ENCODE assay signal across 32 cellular contexts in the genomic region with DNA sequence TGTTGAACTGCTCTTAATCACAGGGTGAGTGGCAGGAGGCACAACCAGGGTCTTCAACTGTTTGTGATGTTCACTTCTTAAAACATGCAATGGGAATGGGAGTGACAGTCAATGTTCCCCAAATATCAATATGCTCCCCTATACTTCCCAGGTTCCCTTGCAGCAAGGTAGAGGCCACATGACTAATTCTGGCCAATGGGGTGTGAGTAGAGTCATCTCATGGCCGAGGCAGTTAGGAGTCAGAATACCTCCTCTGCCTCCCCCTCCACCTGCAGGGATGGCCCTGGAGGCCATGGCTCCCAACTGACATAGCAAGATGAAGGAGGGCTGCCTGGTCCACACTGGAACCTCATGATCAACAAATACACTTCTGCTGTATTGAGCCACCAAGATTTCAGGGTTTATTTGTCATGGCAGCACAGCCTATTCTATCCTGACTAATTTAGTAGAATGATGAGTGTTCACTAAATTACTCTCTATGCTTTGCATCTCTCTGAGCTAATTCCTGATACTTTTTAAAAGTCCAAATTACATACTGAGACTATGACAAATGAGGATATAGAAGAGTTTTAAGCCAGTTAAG. TPM values are rescaled to one million over a fixed set of nuclear protein-coding genes. Genes with fewer than 3 reads are reported as not detected.
DNase-seq lines count a peak whose midpoint lies in the region; ATAC-seq, FAIRE-seq and TF ChIP-seq lines count a peak whose summit lies in the region.
"Had no signal": no experiment of that assay in that cellular context is flagged by ENCODE, and none has a peak within 500 bp of the region (broad histone marks: within the 10 kb centered on the region; RNA-seq: fewer than 3 reads in every experiment).

No MANE protein-coding gene starts in this region.

- H3K27me3 Mint-ChIP-seq in WTC11 (ENCODE audit: low read depth) (no peaks in the 10 kb centered on the region), progenitor cell of endocrine pancreas (no peaks in the 10 kb centered on the region)
- H3K27me3 Mint-ChIP-seq: CD4-positive, alpha-beta memory T cell; CD4-positive, CD25-positive, alpha-beta regulatory T cell had no signal

- H3K9me3 Mint-ChIP-seq in WTC11 (peaks cover 6% of the 10 kb centered on the region), progenitor cell of endocrine pancreas (ENCODE audit: low read depth) (no peaks in the 10 kb centered on the region)
- H3K9me3 Mint-ChIP-seq: CD4-positive, alpha-beta memory T cell; CD4-positive, CD25-positive, alpha-beta regulatory T cell; CD8-positive, alpha-beta memory T cell had no signal

- no peak overlapping the region for H3K9ac ChIP-seq in HepG2 (ENCODE audit: insufficient read depth, low read depth, low read length)
- H3K9ac ChIP-seq: BLaER1 had no signal

- 100% methylated on average over 1 of the region's 1 CpG for WGBS in HepG2 (ENCODE audit: low lambda C conversion rate)
- no CpG with 5 or more reads among the region's 1 CpG for WGBS in right lobe of liver (ENCODE audit: insufficient coverage, low coverage, low lambda C conversion rate, missing lambda C conversion rate)

- TF ChIP-seq EP300 in HepG2 (IDR thresholded peaks at IDR 0.05; ENCODE audit: low read depth in 2 of 2, low read length in 2 of 2) (no peak), HepG2 (CRISPR knock-in tag; IDR thresholded peaks at IDR 0.05; ENCODE audit: borderline replicate concordance) (no peak), Ishikawa (IDR thresholded peaks at IDR 0.05; ENCODE audit: borderline replicate concordance) (no peak)

- FAIRE-seq in HepG2 (lab: Jason Lieb, UNC) = no peak
- FAIRE-seq: A204.1, GM12878, GM12892, GM18507 had no signal

- POLR2A ChIA-PET in HepG2 (lab: Yijun Ruan, JAX) = no interaction called here
- POLR2A ChIA-PET in WTC11 (lab: Charles Lee) = no interaction called here

- DNase-seq in HepG2 (ENCODE audit: low spot score) (no peak), right lobe of liver (no peak), WTC11 (ENCODE audit: low spot score) (no peak), progenitor cell of endocrine pancreas (ENCODE audit: low spot score, unreplicated experiment) (no peak), NCI-H128 (lab: John Stamatoyannopoulos, UW; ENCODE audit: unreplicated experiment) (no peak), dedifferentiated amniotic fluid mesenchymal stem cell (ENCODE audit: extremely low spot score) (no peak)
- DNase-seq: 8988T; ACHN; BE2C; C1 segment of cervical spinal cord; CD4-positive, alpha-beta memory T cell; CD4-positive, CD25-positive, alpha-beta regulatory T cell; CD8-positive, alpha-beta memory T cell; COR-L47; DMS 273 treated with DMSO at 0.1 percent for 48 hours; DMS153; DMS53; DMS79; DND-41; EL; GDM1 had no signal

- no peak overlapping the region for H3K27ac Mint-ChIP-seq in WTC11
- H3K27ac Mint-ChIP-seq in progenitor cell of endocrine pancreas = peak overlapping the region; percentile 7
- H3K27ac Mint-ChIP-seq: CD8-positive, alpha-beta memory T cell had no signal

- H3K4me3 ChIP-seq in HepG2 (replicated peaks in 1 of 3; ENCODE audit: insufficient read depth in 1 of 3, low read depth in 2 of 3, low read length in 3 of 3) (no peak overlapping the region), right lobe of liver (no peak overlapping the region)
- H3K4me3 ChIP-seq: BLaER1, GM12878 had no signal

- intact Hi-C loops in HepG2 (cut with micrococcal nuclease; ENCODE audit: unreplicated experiment) = no loop called here
- intact Hi-C loops in right lobe of liver (cut with DNase I) = no loop called here

- no peak overlapping the region for H2AFZ ChIP-seq in HepG2 (ENCODE audit: low read length)

- no peak overlapping the region for H3K4me3 Mint-ChIP-seq in WTC11
- no peak overlapping the region for H3K4me3 Mint-ChIP-seq in progenitor cell of endocrine pancreas (ENCODE audit: low read depth)
- H3K4me3 Mint-ChIP-seq: CD14-positive monocyte; CD4-positive, alpha-beta memory T cell; CD4-positive, CD25-positive, alpha-beta regulatory T cell; CD8-positive, alpha-beta memory T cell had no signal

- H4K20me1 ChIP-seq in HepG2 (ENCODE audit: insufficient read depth, low read length) = no peaks in the 10 kb centered on the region

- ATAC-seq in HepG2 (no peak), right lobe of liver (no peak), WTC11 (no peak)
- ATAC-seq: GM12878 had no signal

- no peak overlapping the region for H3K4me2 ChIP-seq in HepG2 (ENCODE audit: low read depth, low read length)
- H3K4me2 ChIP-seq: BLaER1 had no signal

- H3K36me3 Mint-ChIP-seq in WTC11 (peaks cover 47% of the 10 kb centered on the region), progenitor cell of endocrine pancreas (ENCODE audit: insufficient read depth) (peaks cover 16% of the 10 kb centered on the region)

- H3K27me3 ChIP-seq in HepG2 (ENCODE audit: control insufficient read depth in 1 of 2, insufficient read depth in 2 of 2, low read length in 2 of 2) = no peaks in the 10 kb centered on the region
- H3K27me3 ChIP-seq in right lobe of liver = no peaks in the 10 kb centered on the region
- H3K27me3 ChIP-seq: BE2C, BLaER1 had no signal

- H3K36me3 ChIP-seq in HepG2 (replicated peaks in 1 of 2; ENCODE audit: control insufficient read depth in 1 of 2, insufficient read depth in 2 of 2, low read length in 2 of 2) = peaks cover 17 to 48% of the 10 kb centered on the region in 2 experiments
- peaks cover 0 to 56% (median 20%) of the 10 kb centered on the region in 4 donors for H3K36me3 ChIP-seq in right lobe of liver

- BruUV-seq in HepG2 (replicated peaks; lab: Mats Ljungman, UMichigan) = no TSS peak

- CTCF ChIA-PET in HepG2 (lab: Yijun Ruan, JAX; ENCODE audit: low intra/inter-chr PET ratio, low total read pairs) (no interaction called here), WTC11 (lab: Charles Lee) (no interaction called here)

- no peaks in the 10 kb centered on the region for H3K4me1 Mint-ChIP-seq in WTC11
- H3K4me1 Mint-ChIP-seq in progenitor cell of endocrine pancreas (ENCODE audit: low read depth) = no peaks in the 10 kb centered on the region
- H3K4me1 Mint-ChIP-seq: CD14-positive monocyte had no signal

- H3K27ac ChIP-seq in HepG2 (ENCODE audit: extremely low read length, insufficient read depth, low read length) = no peak overlapping the region
- no peak overlapping the region for H3K27ac ChIP-seq in right lobe of liver
- H3K27ac ChIP-seq: BLaER1 had no signal

- TF ChIP-seq RAD21 in HepG2 (CRISPR knock-in tag; IDR thresholded peaks at IDR 0.05) (no peak), Ishikawa (IDR thresholded peaks at IDR 0.05; ENCODE audit: low read depth) (no peak)

- TF ChIP-seq POLR2A in HepG2 (IDR thresholded peaks at IDR 0.05; ENCODE audit: insufficient read depth in 1 of 2, low read depth in 2 of 2, low read length in 2 of 2) = no peak
- no peak for TF ChIP-seq POLR2A in right lobe of liver (IDR thresholded peaks at IDR 0.05)

- H3K79me2 ChIP-seq in HepG2 (ENCODE audit: insufficient read depth, low read length) = no peaks in the 10 kb centered on the region

- H3K4me1 ChIP-seq in HepG2 (ENCODE audit: insufficient read depth, low read length) = peaks cover 17% of the 10 kb centered on the region
- peaks cover 0 to 6% (median 2%) of the 10 kb centered on the region in 4 donors for H3K4me1 ChIP-seq in right lobe of liver
- H3K4me1 ChIP-seq: BE2C, BLaER1 had no signal

- H3K9me3 ChIP-seq in HepG2 (ENCODE audit: low read length) (no peaks in the 10 kb centered on the region), right lobe of liver (no peaks in the 10 kb centered on the region)
- H3K9me3 ChIP-seq: BE2C, BLaER1 had no signal

- no peak for TF ChIP-seq CTCF in HepG2 (CRISPR knock-in tag; IDR thresholded peaks at IDR 0.05)
- TF ChIP-seq CTCF in right lobe of liver (IDR thresholded peaks at IDR 0.05) = no peak
- no peak for TF ChIP-seq CTCF in WTC11 (IDR thresholded peaks at IDR 0.05)
- no peak for TF ChIP-seq CTCF in progenitor cell of endocrine pancreas (IDR thresholded peaks at IDR 0.05; ENCODE audit: unreplicated experiment)

- in situ Hi-C loops in HepG2 (cut with HindIII; ENCODE audit: extremely low pct_ligation_motif_present, low pct_unique_long_range_greater_than_20kb) = no loop called here

RNA-seq across cellular contexts. Expression of gene VRK3, which starts 8.9 kb away (rescaled TPM):
- total RNA-seq in HepG2 (2016; rRNA removed; fragmentation: Illumina TruSeq; extraction: Trizol) (25.6 and 28.3 TPM in 2 replicates), right lobe of liver (10 to 100 TPM; 29.6 to 44.2 (median 33.0) TPM), WTC11 (2021) (33.4 to 39.2 TPM (median 39.1 TPM) in 3 replicates), progenitor cell of endocrine pancreas (45.4 and 53.4 TPM in 2 replicates)
- total RNA-seq in HepG2 (2016; cell fraction: cytosol; rRNA removed; fragmentation: Illumina TruSeq; extraction: Trizol; ENCODE audit: low read depth) = 10.4 and 11.6 TPM in 2 replicates
- 22.9 and 27.1 TPM in 2 replicates for total RNA-seq in HepG2 (2016; cell fraction: insoluble cytoplasmic fraction; rRNA removed; fragmentation: Illumina TruSeq; extraction: Trizol)
- total RNA-seq in HepG2 (2016; cell fraction: membrane; rRNA removed; fragmentation: Illumina TruSeq; extraction: Trizol) = 18.0 and 21.0 TPM in 2 replicates
- 20.3 and 23.2 TPM in 2 replicates for total RNA-seq in HepG2 (2016; cell fraction: nucleus; rRNA removed; fragmentation: Illumina TruSeq; extraction: Trizol)
- polyA plus RNA-seq in HepG2 (2011; rRNA removed) = 16.8 and 23.8 TPM in 2 replicates
- 12.1 and 17.8 TPM in 2 replicates for polyA plus RNA-seq in HepG2 (2011; cell fraction: cytosol; rRNA removed)
- 31.8 and 34.6 TPM in 2 replicates for polyA plus RNA-seq in HepG2 (2011; cell fraction: nucleus; rRNA removed)
- 21.1 and 21.2 TPM in 2 replicates for polyA plus RNA-seq in HepG2 (2012)
- 11.8 and 13.6 TPM in 2 replicates for polyA plus RNA-seq in HepG2 (2016; cell fraction: cytosol; fragmentation: Illumina TruSeq; extraction: Trizol; ENCODE audit: low read depth)
- 33.2 and 33.9 TPM in 2 replicates for polyA plus RNA-seq in HepG2 (2016; cell fraction: insoluble cytoplasmic fraction; fragmentation: Illumina TruSeq; extraction: Trizol; ENCODE audit: low read depth)
- polyA plus RNA-seq in HepG2 (2016; cell fraction: membrane; fragmentation: Illumina TruSeq; extraction: Trizol; ENCODE audit: low read depth) = 15.6 and 18.4 TPM in 2 replicates
- polyA plus RNA-seq in HepG2 (2016; cell fraction: nucleus; fragmentation: Illumina TruSeq; extraction: Trizol; ENCODE audit: insufficient read depth, low read depth) = 26.8 and 29.2 TPM in 2 replicates
- 15.7 and 37.7 TPM in 2 replicates for polyA minus RNA-seq in HepG2 (2011; rRNA and poly(A)+ RNA removed; ENCODE audit: low replicate concordance)
- polyA minus RNA-seq in HepG2 (2011; cell fraction: cytosol; rRNA and poly(A)+ RNA removed) = 4.7 and 10.4 TPM in 2 replicates
- 25.6 and 30.6 TPM in 2 replicates for polyA minus RNA-seq in HepG2 (2011; cell fraction: nucleus; rRNA and poly(A)+ RNA removed)

RNA-seq across cellular contexts. Expression of gene ZNF473, which starts 9.5 kb away (rescaled TPM):
- total RNA-seq in HepG2 (2016; rRNA removed; fragmentation: Illumina TruSeq; extraction: Trizol) = 11.9 and 13.9 TPM in 2 replicates
- total RNA-seq in HepG2 (2016; cell fraction: cytosol; rRNA removed; fragmentation: Illumina TruSeq; extraction: Trizol; ENCODE audit: low read depth) = 5.7 and 5.9 TPM in 2 replicates
- total RNA-seq in HepG2 (2016; cell fraction: insoluble cytoplasmic fraction; rRNA removed; fragmentation: Illumina TruSeq; extraction: Trizol) = 12.2 and 15.6 TPM in 2 replicates
- total RNA-seq in HepG2 (2016; cell fraction: membrane; rRNA removed; fragmentation: Illumina TruSeq; extraction: Trizol) = 14.1 and 14.5 TPM in 2 replicates
- total RNA-seq in HepG2 (2016; cell fraction: nucleus; rRNA removed; fragmentation: Illumina TruSeq; extraction: Trizol) = 10.8 and 11.0 TPM in 2 replicates
- 5.8 and 5.9 TPM in 2 replicates for polyA plus RNA-seq in HepG2 (2011; rRNA removed)
- 4.4 and 5.0 TPM in 2 replicates for polyA plus RNA-seq in HepG2 (2011; cell fraction: cytosol; rRNA removed)
- polyA plus RNA-seq in HepG2 (2011; cell fraction: nucleus; rRNA removed) = 8.9 and 10.0 TPM in 2 replicates
- 4.4 and 4.7 TPM in 2 replicates for polyA plus RNA-seq in HepG2 (2012)
- polyA plus RNA-seq in HepG2 (2016; cell fraction: cytosol; fragmentation: Illumina TruSeq; extraction: Trizol; ENCODE audit: low read depth) = 0.80 and 1.1 TPM in 2 replicates
- polyA plus RNA-seq in HepG2 (2016; cell fraction: insoluble cytoplasmic fraction; fragmentation: Illumina TruSeq; extraction: Trizol; ENCODE audit: low read depth) = 11.9 and 12.5 TPM in 2 replicates
- polyA plus RNA-seq in HepG2 (2016; cell fraction: membrane; fragmentation: Illumina TruSeq; extraction: Trizol; ENCODE audit: low read depth) = 2.0 and 2.1 TPM in 2 replicates
- polyA plus RNA-seq in HepG2 (2016; cell fraction: nucleus; fragmentation: Illumina TruSeq; extraction: Trizol; ENCODE audit: insufficient read depth, low read depth) = 11.9 and 14.0 TPM in 2 replicates
- 11.5 and 34.6 TPM in 2 replicates for polyA minus RNA-seq in HepG2 (2011; rRNA and poly(A)+ RNA removed; ENCODE audit: low replicate concordance)
- polyA minus RNA-seq in HepG2 (2011; cell fraction: cytosol; rRNA and poly(A)+ RNA removed) = 3.4 and 7.7 TPM in 2 replicates
- polyA minus RNA-seq in HepG2 (2011; cell fraction: nucleus; rRNA and poly(A)+ RNA removed) = 13.1 and 17.5 TPM in 2 replicates
- 1 to 10 TPM; 3.1 to 6.0 (median 3.6) TPM for total RNA-seq in right lobe of liver
- total RNA-seq in WTC11 (2021) = 7.9 to 10.0 TPM (median 8.5 TPM) in 3 replicates
- total RNA-seq in progenitor cell of endocrine pancreas = 15.5 TPM in 2 replicates

RNA-seq across cellular contexts. Expression of gene SIGLEC11, which starts 55.3 kb away (rescaled TPM):
- not detected in 2 replicates for total RNA-seq in HepG2 (2016; rRNA removed; fragmentation: Illumina TruSeq; extraction: Trizol)
- total RNA-seq in HepG2 (2016; cell fraction: cytosol; rRNA removed; fragmentation: Illumina TruSeq; extraction: Trizol; ENCODE audit: low read depth) = not detected in 2 replicates
- total RNA-seq in HepG2 (2016; cell fraction: insoluble cytoplasmic fraction; rRNA removed; fragmentation: Illumina TruSeq; extraction: Trizol) = not detected in 2 replicates
- not detected in 2 replicates for total RNA-seq in HepG2 (2016; cell fraction: membrane; rRNA removed; fragmentation: Illumina TruSeq; extraction: Trizol)
- not detected in 2 replicates for total RNA-seq in HepG2 (2016; cell fraction: nucleus; rRNA removed; fragmentation: Illumina TruSeq; extraction: Trizol)
- polyA plus RNA-seq in HepG2 (2011; rRNA removed) = not detected in 2 replicates
- polyA plus RNA-seq in HepG2 (2011; cell fraction: cytosol; rRNA removed) = not detected in 2 replicates
- polyA plus RNA-seq in HepG2 (2011; cell fraction: nucleus; rRNA removed) = not detected in 2 replicates
- not detected in 2 replicates for polyA plus RNA-seq in HepG2 (2012)
- polyA plus RNA-seq in HepG2 (2016; cell fraction: cytosol; fragmentation: Illumina TruSeq; extraction: Trizol; ENCODE audit: low read depth) = not detected in 2 replicates
- not detected in 2 replicates for polyA plus RNA-seq in HepG2 (2016; cell fraction: insoluble cytoplasmic fraction; fragmentation: Illumina TruSeq; extraction: Trizol; ENCODE audit: low read depth)
- polyA plus RNA-seq in HepG2 (2016; cell fraction: membrane; fragmentation: Illumina TruSeq; extraction: Trizol; ENCODE audit: low read depth) = not detected in 2 replicates
- not detected in 2 replicates for polyA plus RNA-seq in HepG2 (2016; cell fraction: nucleus; fragmentation: Illumina TruSeq; extraction: Trizol; ENCODE audit: insufficient read depth, low read depth)
- polyA minus RNA-seq in HepG2 (2011; rRNA and poly(A)+ RNA removed; ENCODE audit: low replicate concordance) = not detected in 2 replicates
- polyA minus RNA-seq in HepG2 (2011; cell fraction: cytosol; rRNA and poly(A)+ RNA removed) = not detected in 2 replicates
- not detected in 2 replicates for polyA minus RNA-seq in HepG2 (2011; cell fraction: nucleus; rRNA and poly(A)+ RNA removed)
- 1 to 10 TPM in 5 of 6 experiments, under 1 TPM in 1; 0.74 to 3.0 (median 1.7) TPM for total RNA-seq in right lobe of liver
- not detected in 3 replicates for total RNA-seq in WTC11 (2021)
- total RNA-seq in progenitor cell of endocrine pancreas = not detected in 2 replicates
- total RNA-seq: A673; CD4-positive, alpha-beta memory T cell; CD4-positive, CD25-positive, alpha-beta regulatory T cell; CD8-positive, alpha-beta memory T cell; Daoy; G401; GM12878 had no signal
- polyA plus RNA-seq: AG04450; CD4-positive, alpha-beta memory T cell; CD4-positive, CD25-positive, alpha-beta regulatory T cell; CD8-positive, alpha-beta memory T cell; GM12878 had no signal

Comparison
In these comparisons a context has a peak if more than half of its experiments do, and no peak if none do; other contexts are left out.
1. Of the 50 proteins assayed by ChIP-seq in both HepG2 and WTC11: peak only in HepG2: none; only in WTC11: USF2; in both: none; in neither: 49.